21 cellular contexts compared by ENCODE assay signal in the genomic region with DNA sequence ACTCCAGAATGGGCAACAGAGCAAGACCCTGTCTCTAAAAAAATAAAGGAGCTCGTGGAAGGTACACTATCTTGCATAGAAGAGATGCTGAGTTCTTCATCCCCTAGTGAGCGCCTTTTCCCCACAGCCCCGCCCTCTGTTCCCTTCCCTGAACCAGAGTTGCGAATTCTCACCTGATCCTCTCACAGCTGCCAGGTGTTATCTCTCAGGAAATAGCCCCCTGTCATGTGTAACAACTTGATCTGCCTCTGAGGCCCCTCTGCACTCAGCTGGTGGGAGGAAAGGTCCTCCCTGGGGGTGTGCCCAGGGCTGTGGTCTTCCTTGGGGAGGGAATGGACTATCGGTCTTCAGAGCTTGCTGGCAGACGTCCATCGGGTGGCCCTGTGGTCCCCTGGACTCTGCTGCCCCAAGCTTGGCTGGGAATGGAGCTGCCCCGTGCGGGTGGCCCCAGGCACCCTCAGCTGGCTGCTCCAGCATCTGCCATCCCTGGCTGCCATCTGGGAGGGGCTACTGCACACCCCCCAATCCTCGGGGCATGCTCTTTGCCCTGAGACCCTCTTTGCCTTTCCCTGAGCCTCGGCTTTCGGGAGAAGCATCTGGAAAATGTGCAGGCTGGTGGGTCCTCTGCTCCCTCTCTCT. TPM values are rescaled to one million over a fixed set of nuclear protein-coding genes. Genes with fewer than 3 reads are reported as not detected.
DNase-seq lines count a peak whose midpoint lies in the region; ATAC-seq, FAIRE-seq and TF ChIP-seq lines count a peak whose summit lies in the region.
"Had no signal": no experiment of that assay in that cellular context is flagged by ENCODE, and none has a peak within 500 bp of the region (broad histone marks: within the 10 kb centered on the region; RNA-seq: fewer than 3 reads in every experiment).

No MANE protein-coding gene starts in this region.

- H3K9me3 ChIP-seq in HepG2 (ENCODE audit: low read length) (peaks cover 13% of the 10 kb centered on the region), right lobe of liver (no peaks in the 10 kb centered on the region), iPS-15b (ENCODE audit: control insufficient read depth, insufficient read depth, low read length) (no peaks in the 10 kb centered on the region)
- H3K9me3 ChIP-seq: Caco-2, HAP-1 had no signal

- no peaks in the 10 kb centered on the region for H3K36me3 ChIP-seq in HepG2 (replicated peaks in 1 of 2; ENCODE audit: control insufficient read depth in 1 of 2, insufficient read depth in 2 of 2, low read length in 2 of 2)
- no peaks in the 10 kb centered on the region for H3K36me3 ChIP-seq in right lobe of liver
- H3K36me3 ChIP-seq in iPS-15b (ENCODE audit: control insufficient read depth, insufficient read depth, low read length): no peaks in the 10 kb centered on the region
- H3K36me3 ChIP-seq: HAP-1 had no signal

- peak overlapping the region; percentile 64 for H3K4me2 ChIP-seq in HepG2 (ENCODE audit: low read depth, low read length)
- H3K4me2 ChIP-seq: A549 had no signal

- peaks cover 3% of the 10 kb centered on the region for H3K27me3 Mint-ChIP-seq in neural crest cell (ENCODE audit: low read depth)

- H3K4me1 ChIP-seq in HepG2 (ENCODE audit: insufficient read depth, low read length) (peaks cover 59% of the 10 kb centered on the region), right lobe of liver (peaks cover 0 to 11% (median 4%) of the 10 kb centered on the region in 4 donors), iPS-15b (ENCODE audit: control insufficient read depth, insufficient read depth, low read length) (peaks cover 3% of the 10 kb centered on the region)
- H3K4me1 ChIP-seq: HAP-1 had no signal

- no peak overlapping the region for H2AFZ ChIP-seq in HepG2 (ENCODE audit: low read length)

- intact Hi-C loops in HepG2 (cut with micrococcal nuclease; ENCODE audit: unreplicated experiment) (no loop called here), right lobe of liver (cut with DNase I) (no loop called here)

- H3K4me1 Mint-ChIP-seq in neural crest cell: peaks cover 5% of the 10 kb centered on the region

- H4K20me1 ChIP-seq in HepG2 (ENCODE audit: insufficient read depth, low read length): no peaks in the 10 kb centered on the region

- H3K27ac ChIP-seq in HepG2 (ENCODE audit: extremely low read length, insufficient read depth, low read length) (no peak overlapping the region), right lobe of liver (no peak overlapping the region)
- H3K27ac ChIP-seq: 22Rv1, A549, C4-2B had no signal

- no peak for FAIRE-seq in HepG2 (lab: Jason Lieb, UNC)
- FAIRE-seq: A549, D721Med, GM12892, GM18507, HTR-8/SVneo had no signal

- DNase-seq in HepG2 (ENCODE audit: low spot score) (no peak), right lobe of liver (no peak), neural crest cell (ENCODE audit: low read depth, low spot score) (no peak), glomerular visceral epithelial cell (ENCODE audit: extremely low spot score) (no peak), T1000 (lab: John Stamatoyannopoulos, UW) (no peak)
- DNase-seq: AML-193; Caco-2; CD4-positive, alpha-beta T cell; GDM1; GOT3 had no signal

- TF ChIP-seq CTCF in HepG2 (CRISPR knock-in tag; IDR thresholded peaks at IDR 0.05): no peak
- TF ChIP-seq CTCF in right lobe of liver (IDR thresholded peaks at IDR 0.05): no peak
- no peak for TF ChIP-seq CTCF in neural crest cell (conservative IDR thresholded peaks at IDR 0.05)

- H3K9ac ChIP-seq in HepG2 (ENCODE audit: insufficient read depth, low read depth, low read length): no peak overlapping the region
- H3K9ac ChIP-seq in iPS-15b (ENCODE audit: low read depth, low read length): peak overlapping the region; percentile 24

- CTCF ChIA-PET in HepG2 (lab: Yijun Ruan, JAX; ENCODE audit: low intra/inter-chr PET ratio, low total read pairs): no interaction called here

- in situ Hi-C loops in HepG2 (cut with HindIII; ENCODE audit: extremely low pct_ligation_motif_present, low pct_unique_long_range_greater_than_20kb): no loop called here

- peak overlapping the region; percentile 43 for H3K27ac Mint-ChIP-seq in neural crest cell (ENCODE audit: unreplicated experiment)
- H3K27ac Mint-ChIP-seq: CD4-positive, alpha-beta T cell had no signal

- BruUV-seq in HepG2 (replicated peaks; lab: Mats Ljungman, UMichigan): no TSS peak

- H3K27me3 ChIP-seq in HepG2 (ENCODE audit: control insufficient read depth in 1 of 2, insufficient read depth in 2 of 2, low read length in 2 of 2) (peaks cover 0 to 5% of the 10 kb centered on the region in 2 experiments; a peak in 1 of 5 replicates), right lobe of liver (no peaks in the 10 kb centered on the region), iPS-15b (ENCODE audit: control insufficient read depth, insufficient read depth, low read length) (no peaks in the 10 kb centered on the region)

- no peaks in the 10 kb centered on the region for H3K36me3 Mint-ChIP-seq in neural crest cell (ENCODE audit: low read depth)

- H3K4me3 Mint-ChIP-seq in neural crest cell: no peak overlapping the region
- H3K4me3 Mint-ChIP-seq: CD4-positive, alpha-beta T cell had no signal

- POLR2A ChIA-PET in HepG2 (lab: Yijun Ruan, JAX): no interaction called here

- TF ChIP-seq RAD21 in HepG2 (CRISPR knock-in tag; IDR thresholded peaks at IDR 0.05): no peak

- 46% methylated on average over 6 of the region's 12 CpGs for WGBS in HepG2 (ENCODE audit: low lambda C conversion rate)
- WGBS in right lobe of liver (ENCODE audit: insufficient coverage, low coverage, low lambda C conversion rate, missing lambda C conversion rate): 86% methylated on average over 4 of the region's 12 CpGs

- ATAC-seq in HepG2: peak; percentile 9; the same call in 1 of the 3 replicates
- ATAC-seq in right lobe of liver: no peak
- ATAC-seq in GM19351 (IDR thresholded peaks at IDR 0.05; ENCODE audit: unreplicated experiment): no peak
- ATAC-seq in HG02610 (IDR thresholded peaks at IDR 0.05; ENCODE audit: unreplicated experiment): no peak
- ATAC-seq: A549 had no signal

- no peaks in the 10 kb centered on the region for H3K79me2 ChIP-seq in HepG2 (ENCODE audit: insufficient read depth, low read length)

- TF ChIP-seq EP300 in HepG2 (IDR thresholded peaks at IDR 0.05; ENCODE audit: low read depth in 2 of 2, low read length in 2 of 2) (no peak), HepG2 (CRISPR knock-in tag; IDR thresholded peaks at IDR 0.05; ENCODE audit: borderline replicate concordance) (no peak)

- H3K9me3 Mint-ChIP-seq in neural crest cell: no peaks in the 10 kb centered on the region

- peak overlapping the region in 1 of 3 experiments; percentile 45; a peak in 1 of 6 replicates for H3K4me3 ChIP-seq in HepG2 (replicated peaks in 1 of 3; ENCODE audit: insufficient read depth in 1 of 3, low read depth in 2 of 3, low read length in 3 of 3)
- no peak overlapping the region for H3K4me3 ChIP-seq in right lobe of liver
- no peak overlapping the region for H3K4me3 ChIP-seq in iPS-15b (ENCODE audit: low read depth, low read length)
- H3K4me3 ChIP-seq: A549, HAP-1 had no signal

- TF ChIP-seq POLR2A in HepG2 (IDR thresholded peaks at IDR 0.05; ENCODE audit: insufficient read depth in 1 of 2, low read depth in 2 of 2, low read length in 2 of 2): no peak
- no peak for TF ChIP-seq POLR2A in right lobe of liver (IDR thresholded peaks at IDR 0.05)

TF ChIP-seq in HepG2, 621 proteins besides CTCF, POLR2A, EP300 and RAD21 (continues in another document):
- TF ChIP-seq, protein P1, sequence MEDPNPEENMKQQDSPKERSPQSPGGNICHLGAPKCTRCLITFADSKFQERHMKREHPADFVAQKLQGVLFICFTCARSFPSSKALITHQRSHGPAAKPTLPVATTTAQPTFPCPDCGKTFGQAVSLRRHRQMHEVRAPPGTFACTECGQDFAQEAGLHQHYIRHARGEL (CRISPR knock-in tag; IDR thresholded peaks at IDR 0.05): 0 out of 2 replicates have a peak, but pooled peaks have one; percentile 39
- 0 out of 2 replicates have a peak, but pooled peaks have one; percentile 36 for TF ChIP-seq MTA1 (CRISPR knock-in tag; IDR thresholded peaks at IDR 0.05; ENCODE audit: borderline replicate concordance)
- no peak for TF ChIP-seq CHCHD3 (CRISPR knock-in tag; IDR thresholded peaks at IDR 0.05)

RNA-seq across cellular contexts. Expression of a gene that starts 21.7 kb away (rescaled TPM):
- total RNA-seq in HepG2 (2016; rRNA removed; fragmentation: Illumina TruSeq; extraction: Trizol): 73.7 and 86.7 TPM in 2 replicates
- total RNA-seq in HepG2 (2016; cell fraction: cytosol; rRNA removed; fragmentation: Illumina TruSeq; extraction: Trizol; ENCODE audit: low read depth): 57.4 and 60.2 TPM in 2 replicates
- 71.8 and 94.2 TPM in 2 replicates for total RNA-seq in HepG2 (2016; cell fraction: insoluble cytoplasmic fraction; rRNA removed; fragmentation: Illumina TruSeq; extraction: Trizol)
- total RNA-seq in HepG2 (2016; cell fraction: membrane; rRNA removed; fragmentation: Illumina TruSeq; extraction: Trizol): 64.9 and 67.4 TPM in 2 replicates
- 26.3 and 33.7 TPM in 2 replicates for total RNA-seq in HepG2 (2016; cell fraction: nucleus; rRNA removed; fragmentation: Illumina TruSeq; extraction: Trizol)
- polyA plus RNA-seq in HepG2 (2011; rRNA removed): 170 and 223 TPM in 2 replicates
- 338 and 339 TPM in 2 replicates for polyA plus RNA-seq in HepG2 (2011; cell fraction: cytosol; rRNA removed)
- polyA plus RNA-seq in HepG2 (2011; cell fraction: nucleus; rRNA removed): 163 and 165 TPM in 2 replicates
- polyA plus RNA-seq in HepG2 (2012): 188 and 302 TPM in 2 replicates
- polyA plus RNA-seq in HepG2 (2016; cell fraction: cytosol; fragmentation: Illumina TruSeq; extraction: Trizol; ENCODE audit: low read depth): 70.8 and 79.0 TPM in 2 replicates
- polyA plus RNA-seq in HepG2 (2016; cell fraction: insoluble cytoplasmic fraction; fragmentation: Illumina TruSeq; extraction: Trizol; ENCODE audit: low read depth): 107 and 108 TPM in 2 replicates
- polyA plus RNA-seq in HepG2 (2016; cell fraction: membrane; fragmentation: Illumina TruSeq; extraction: Trizol; ENCODE audit: low read depth): 59.2 and 59.3 TPM in 2 replicates
- polyA plus RNA-seq in HepG2 (2016; cell fraction: nucleus; fragmentation: Illumina TruSeq; extraction: Trizol; ENCODE audit: insufficient read depth, low read depth): 56.7 and 59.3 TPM in 2 replicates
- polyA minus RNA-seq in HepG2 (2011; rRNA and poly(A)+ RNA removed; ENCODE audit: low replicate concordance): 13.5 and 140 TPM in 2 replicates
- 117 and 136 TPM in 2 replicates for polyA minus RNA-seq in HepG2 (2011; cell fraction: cytosol; rRNA and poly(A)+ RNA removed)
- 54.7 and 62.3 TPM in 2 replicates for polyA minus RNA-seq in HepG2 (2011; cell fraction: nucleus; rRNA and poly(A)+ RNA removed)
- total RNA-seq in right lobe of liver: 100 to 1,000 TPM in 4 of 6 experiments, 10 to 100 TPM in 2; 87.7 to 373 (median 102) TPM
- 26.1 and 33.1 TPM in 2 replicates for total RNA-seq in neural crest cell
